ENCODE assay signal across 14 cellular contexts in the genomic region with DNA sequence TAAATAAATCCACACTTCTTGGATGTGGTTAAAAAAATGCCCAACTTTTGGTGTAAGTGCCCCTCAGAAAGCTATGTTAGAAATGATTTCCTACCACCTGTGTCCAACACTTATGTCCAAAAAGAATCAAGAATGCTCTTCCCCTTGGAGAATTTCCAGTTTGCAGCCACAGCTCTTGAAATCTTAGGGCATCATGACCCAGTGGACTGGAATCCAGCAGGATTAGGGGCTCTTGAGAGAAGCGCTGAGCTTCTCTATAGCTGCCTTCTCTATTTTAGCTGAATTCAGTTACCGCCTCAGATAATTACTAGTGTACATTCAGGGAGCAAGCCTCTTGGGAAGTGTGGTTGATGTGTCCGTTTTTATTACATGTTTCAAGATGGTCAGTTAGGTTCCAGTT. TPM values are rescaled to one million over a fixed set of nuclear protein-coding genes. Genes with fewer than 3 reads are reported as not detected.
A peak's percentile ranks its signal among the peaks of the same experiment; 100 is the strongest.
DNase-seq lines count a peak whose midpoint lies in the region; ATAC-seq and TF ChIP-seq lines count a peak whose summit lies in the region.
"Had no signal": no experiment of that assay in that cellular context is flagged by ENCODE, and none has a peak within 500 bp of the region (broad histone marks: within the 10 kb centered on the region; RNA-seq: fewer than 3 reads in every experiment).

No MANE protein-coding gene starts in this region.

- H3K4me2 ChIP-seq in smooth muscle cell = no peak overlapping the region

- no peak overlapping the region for H2AFZ ChIP-seq in smooth muscle cell (ENCODE audit: low read depth)

- no peaks in the 10 kb centered on the region for H3K4me1 Mint-ChIP-seq in activated T-cell treated with anti-CD3 and anti-CD28 coated beads, Interleukin-2, amount 50 U/mL, for 4 hours (ENCODE audit: low read depth)
- no peaks in the 10 kb centered on the region for H3K4me1 Mint-ChIP-seq in stimulated activated memory B cell treated with anti-CD40 and anti-IgM and Interleukin-4, amounts not matched to agents 10 μg/mL and 1 μg/mL and 100 μg/mL, for 72 hours
- H3K4me1 Mint-ChIP-seq: CD8-positive, alpha-beta memory T cell had no signal

- no peaks in the 10 kb centered on the region for H3K4me1 ChIP-seq in smooth muscle cell (ENCODE audit: low read depth)

- H4K20me1 ChIP-seq in smooth muscle cell (ENCODE audit: low read depth) = no peaks in the 10 kb centered on the region

- H3K9ac ChIP-seq in smooth muscle cell (ENCODE audit: low read depth) = no peak overlapping the region

- no peaks in the 10 kb centered on the region for H3K9me3 ChIP-seq in smooth muscle cell (replicated peaks; ENCODE audit: low read depth)
- H3K9me3 ChIP-seq: Caco-2 had no signal

- no peak for TF ChIP-seq CTCF in dorsolateral prefrontal cortex (IDR thresholded peaks at IDR 0.05 in 54 of 56, conservative IDR thresholded peaks at IDR 0.05 in 2 of 56; ENCODE audit: low read depth in 1 of 56, partially characterized antibody in 56 of 56)
- TF ChIP-seq CTCF in smooth muscle cell (IDR thresholded peaks at IDR 0.05; ENCODE audit: borderline replicate concordance, insufficient read depth, poor library complexity, severe bottlenecking) = no peak

- no peak overlapping the region for H3K4me3 Mint-ChIP-seq in activated T-cell treated with anti-CD3 and anti-CD28 coated beads, Interleukin-2, amount 50 U/mL, for 4 hours
- H3K4me3 Mint-ChIP-seq in stimulated activated memory B cell treated with anti-CD40 and anti-IgM and Interleukin-4, amounts not matched to agents 10 μg/mL and 1 μg/mL and 100 μg/mL, for 72 hours = no peak overlapping the region
- H3K4me3 Mint-ChIP-seq: CD8-positive, alpha-beta memory T cell had no signal

- peaks cover 0 to 43% (median 7%) of the 10 kb centered on the region in 45 donors for H3K27me3 ChIP-seq in dorsolateral prefrontal cortex
- H3K27me3 ChIP-seq in smooth muscle cell (ENCODE audit: low read depth) = peaks cover 8% of the 10 kb centered on the region

- no peaks in the 10 kb centered on the region for H3K36me3 Mint-ChIP-seq in activated T-cell treated with anti-CD3 and anti-CD28 coated beads, Interleukin-2, amount 50 U/mL, for 4 hours (ENCODE audit: insufficient read depth)
- H3K36me3 Mint-ChIP-seq in stimulated activated memory B cell treated with anti-CD40 and anti-IgM and Interleukin-4, amounts not matched to agents 10 μg/mL and 1 μg/mL and 100 μg/mL, for 72 hours = no peaks in the 10 kb centered on the region
- H3K36me3 Mint-ChIP-seq: CD8-positive, alpha-beta memory T cell had no signal

- no peaks in the 10 kb centered on the region for H3K79me2 ChIP-seq in smooth muscle cell (ENCODE audit: low read depth)

- intact Hi-C loops in dorsolateral prefrontal cortex (cut with DNase I) = no loop called here

- H3K27me3 Mint-ChIP-seq in activated T-cell treated with anti-CD3 and anti-CD28 coated beads, Interleukin-2, amount 50 U/mL, for 4 hours (ENCODE audit: low read depth) = peaks cover 5% of the 10 kb centered on the region
- H3K27me3 Mint-ChIP-seq in stimulated activated memory B cell treated with anti-CD40 and anti-IgM and Interleukin-4, amounts not matched to agents 10 μg/mL and 1 μg/mL and 100 μg/mL, for 72 hours = peaks cover 11% of the 10 kb centered on the region

- H3F3A ChIP-seq in smooth muscle cell (ENCODE audit: low read depth) = no peaks in the 10 kb centered on the region

- H3K9me3 Mint-ChIP-seq in activated T-cell treated with anti-CD3 and anti-CD28 coated beads, Interleukin-2, amount 50 U/mL, for 4 hours = no peaks in the 10 kb centered on the region
- H3K9me3 Mint-ChIP-seq in stimulated activated memory B cell treated with anti-CD40 and anti-IgM and Interleukin-4, amounts not matched to agents 10 μg/mL and 1 μg/mL and 100 μg/mL, for 72 hours = no peaks in the 10 kb centered on the region

- no peak overlapping the region for H3K27ac Mint-ChIP-seq in stimulated activated memory B cell treated with anti-CD40 and anti-IgM and Interleukin-4, amounts not matched to agents 10 μg/mL and 1 μg/mL and 100 μg/mL, for 72 hours
- H3K27ac Mint-ChIP-seq: CD8-positive, alpha-beta memory T cell; HFFc6 had no signal

- H3K4me3 ChIP-seq in dorsolateral prefrontal cortex (peak overlapping the region in 54 of 59 donors; percentile 11 to 69 (median 48)), smooth muscle cell (no peak overlapping the region)
- H3K4me3 ChIP-seq: GM12878 had no signal

- peak overlapping the region in 38 of 59 donors; percentile 6 to 82 (median 55) for H3K27ac ChIP-seq in dorsolateral prefrontal cortex
- H3K27ac ChIP-seq in smooth muscle cell (ENCODE audit: low read depth) = no peak overlapping the region

- no peak for ATAC-seq in activated T-cell treated with anti-CD3 and anti-CD28 coated beads, Interleukin-2, amount 50 U/mL, for 4 hours
- no peak for ATAC-seq in stimulated activated memory B cell treated with anti-CD40 and anti-IgM and Interleukin-4, amounts not matched to agents 10 μg/mL and 1 μg/mL and 100 μg/mL, for 72 hours
- ATAC-seq: GM12878 had no signal

- peak; percentile 27 for DNase-seq in EL
- DNase-seq in NCI-H2227 (lab: John Stamatoyannopoulos, UW; ENCODE audit: unreplicated experiment) = peak; percentile 42
- no peak for DNase-seq in dorsolateral prefrontal cortex
- DNase-seq in activated T-cell treated with anti-CD3 and anti-CD28 coated beads, Interleukin-2, amount 50 U/mL, for 4 hours = no peak
- DNase-seq in smooth muscle cell (lab: John Stamatoyannopoulos, UW; ENCODE audit: unreplicated experiment) = no peak
- no peak for DNase-seq in NCI-H510A (lab: John Stamatoyannopoulos, UW)
- DNase-seq: Caco-2; CD8-positive, alpha-beta memory T cell; DND-41; HCEC 1CT; HFFc6 had no signal

- 52% methylated on average over 3 of the region's 3 CpGs for WGBS in smooth muscle cell (ENCODE audit: low lambda C conversion rate)

- no peaks in the 10 kb centered on the region for H3K36me3 ChIP-seq in smooth muscle cell (ENCODE audit: low read depth)

RNA-seq across cellular contexts. Expression of a gene that starts 2.5 kb away (rescaled TPM):
- 100 to 1,000 TPM in 119 of 120 experiments, 10 to 100 TPM in 1; 83.0 to 260 (median 191) TPM for total RNA-seq in dorsolateral prefrontal cortex
- total RNA-seq in activated T-cell treated with anti-CD3 and anti-CD28 coated beads, Interleukin-2, amount 50 U/mL, for 4 hours = 1 to 10 TPM in 1 of 3 donors, under 1 TPM in 2; 0.26 to 1.1 (median 0.30) TPM
- total RNA-seq in smooth muscle cell = 0.09 and 0.94 TPM in 2 replicates
- 0.67 and 3.0 TPM in 2 replicates for polyA plus RNA-seq in smooth muscle cell
- total RNA-seq: G401 had no signal

Comparison
In these comparisons a context has a peak if more than half of its experiments do, and no peak if none do; other contexts are left out.
1. DNase-seq: peak in EL (single experiment) and NCI-H2227 (single experiment); none in dorsolateral prefrontal cortex (0 of 10), activated T-cell treated with anti-CD3 and anti-CD28 coated beads, Interleukin-2, amount 50 U/mL, for 4 hours (single experiment), smooth muscle cell (single experiment) and NCI-H510A (single experiment).
2. RNA of a gene that starts 2.5 kb away (total RNA-seq): 83.0 to 260 TPM in dorsolateral prefrontal cortex; 0.26 to 1.1 TPM in activated T-cell treated with anti-CD3 and anti-CD28 coated beads, Interleukin-2, amount 50 U/mL, for 4 hours and 0.09 to 0.94 TPM in smooth muscle cell; every median in the first group is over 10 times any median in the second.